1 cellular context compared by ENCODE assay signal in genomic region chr11:76459846-76460245, GRCh38.
TF ChIP-seq lines count a peak whose summit lies in the region.

No MANE protein-coding gene starts in this region.

TF ChIP-seq in H1, 55 proteins besides CTCF, POLR2A, EP300 and RAD21 (continued from another document):
- TF ChIP-seq SIN3A (conservative IDR thresholded peaks at IDR 0.05 in 1 of 2, IDR thresholded peaks at IDR 0.05 in 1 of 2; ENCODE audit: low read depth in 1 of 2, low read length in 2 of 2) (no peak), TBP (IDR thresholded peaks at IDR 0.05; ENCODE audit: low read depth, low read length) (no peak), USF2 (IDR thresholded peaks at IDR 0.05; ENCODE audit: low read length) (no peak), ATF3 (IDR thresholded peaks at IDR 0.05; ENCODE audit: insufficient read depth, low read depth, low read length) (no peak), GTF2F1 (IDR thresholded peaks at IDR 0.05; ENCODE audit: borderline replicate concordance, low read depth, low read length) (no peak), HDAC6 (IDR thresholded peaks at IDR 0.05; ENCODE audit: low read depth, low read length) (no peak), KDM1A (IDR thresholded peaks at IDR 0.05; ENCODE audit: borderline replicate concordance, low read length) (no peak), MAFK (IDR thresholded peaks at IDR 0.05; ENCODE audit: low read depth, low read length) (no peak), GABPA (IDR thresholded peaks at IDR 0.05; ENCODE audit: borderline replicate concordance, insufficient read depth, low read length) (no peak), CBX5 (IDR thresholded peaks at IDR 0.05; ENCODE audit: low read depth, low read length) (no peak), CHD2 (IDR thresholded peaks at IDR 0.05; ENCODE audit: low read length) (no peak), YY1 (IDR thresholded peaks at IDR 0.05; ENCODE audit: low read depth, low read length) (no peak)
